In genomic region chr12:25769076-25769945, GRCh38 we compare ENCODE assay signal across 15 cellular contexts.
DNase-seq lines count a peak whose midpoint lies in the region; ATAC-seq, FAIRE-seq and TF ChIP-seq lines count a peak whose summit lies in the region.
"Had no signal": no experiment of that assay in that cellular context is flagged by ENCODE, and none has a peak within 500 bp of the region (broad histone marks: within the 10 kb centered on the region; RNA-seq: fewer than 3 reads in every experiment).

No MANE protein-coding gene starts in this region.

- TF ChIP-seq CTCF in HEK293 (tag by site-specific recombination; IDR thresholded peaks at IDR 0.05), result no peak
- TF ChIP-seq CTCF in fibroblast of mammary gland (conservative IDR thresholded peaks at IDR 0.05; ENCODE audit: control insufficient read depth, insufficient read depth, low read depth, low read length), result no peak
- TF ChIP-seq CTCF in gastrocnemius medialis (IDR thresholded peaks at IDR 0.05 in 4 of 5, conservative IDR thresholded peaks at IDR 0.05 in 1 of 5), result no peak
- TF ChIP-seq CTCF in lower lobe of right lung (IDR thresholded peaks at IDR 0.05), result no peak

- H3K27ac Mint-ChIP-seq in effector memory CD8-positive, alpha-beta T cell, result no peak overlapping the region
- H3K27ac Mint-ChIP-seq: activated naive CD8-positive, alpha-beta T cell treated with anti-CD3 and anti-CD28 coated beads, Interleukin-2, amount 10 ng/mL, durations not matched to agents 7 days and 5 days had no signal

- intact Hi-C loops in gastrocnemius medialis (cut with DNase I; ENCODE audit: low total_unique reads), result no loop called here
- intact Hi-C loops in lower lobe of right lung (cut with DNase I), result no loop called here

- H3K27me3 ChIP-seq in small intestine (ENCODE audit: control insufficient read depth in 2 of 2, insufficient read depth in 2 of 2, low read length in 2 of 2), result no peaks in the 10 kb centered on the region
- H3K27me3 ChIP-seq in gastrocnemius medialis, result no peaks in the 10 kb centered on the region
- no peaks in the 10 kb centered on the region for H3K27me3 ChIP-seq in lower lobe of right lung (ENCODE audit: low read depth)
- H3K27me3 ChIP-seq: tibial nerve had no signal

- TF ChIP-seq POLR2A in gastrocnemius medialis (IDR thresholded peaks at IDR 0.05), result no peak

- H3K4me3 Mint-ChIP-seq in effector memory CD8-positive, alpha-beta T cell, result no peak overlapping the region
- H3K4me3 Mint-ChIP-seq: activated naive CD8-positive, alpha-beta T cell treated with anti-CD3 and anti-CD28 coated beads, Interleukin-2, amount 10 ng/mL, durations not matched to agents 7 days and 5 days had no signal

- H3K27me3 Mint-ChIP-seq in effector memory CD8-positive, alpha-beta T cell, result no peaks in the 10 kb centered on the region
- H3K27me3 Mint-ChIP-seq: activated naive CD8-positive, alpha-beta T cell treated with anti-CD3 and anti-CD28 coated beads, Interleukin-2, amount 10 ng/mL, durations not matched to agents 7 days and 5 days had no signal

- WGBS in small intestine, 3 donors, result 50 to 72% (median 61%) methylated on average over 6 of the region's 6 CpGs

- peaks cover 6% of the 10 kb centered on the region for H3K4me1 ChIP-seq in HEK293 (ENCODE audit: control insufficient read depth, insufficient read depth, low read length)
- H3K4me1 ChIP-seq in small intestine (ENCODE audit: control insufficient read depth in 2 of 2, insufficient read depth in 1 of 2, low read depth in 1 of 2, low read length in 1 of 2), result no peaks in the 10 kb centered on the region
- H3K4me1 ChIP-seq in gastrocnemius medialis, result no peaks in the 10 kb centered on the region
- no peaks in the 10 kb centered on the region for H3K4me1 ChIP-seq in lower lobe of right lung

- H3K36me3 ChIP-seq in HEK293 (ENCODE audit: control insufficient read depth in 2 of 2, insufficient read depth in 1 of 2, low read length in 2 of 2) (no peaks in the 10 kb centered on the region), small intestine (ENCODE audit: control insufficient read depth in 2 of 2, insufficient read depth in 2 of 2, low read length in 2 of 2) (no peaks in the 10 kb centered on the region), gastrocnemius medialis (no peaks in the 10 kb centered on the region), lower lobe of right lung (no peaks in the 10 kb centered on the region)
- H3K36me3 ChIP-seq: tibial nerve had no signal

- CTCF ChIA-PET in HEK293 (lab: Yijun Ruan, JAX), result interaction anchor here (0.6 to 1.3 kb wide), 5 partner anchors 10 to 873 kb away, joined by 3 to 4 read pairs (median 3); no protein-coding TSS in a partner anchor

- peaks cover 3% of the 10 kb centered on the region for H3K36me3 Mint-ChIP-seq in effector memory CD8-positive, alpha-beta T cell (ENCODE audit: insufficient read depth)
- H3K36me3 Mint-ChIP-seq: activated naive CD8-positive, alpha-beta T cell treated with anti-CD3 and anti-CD28 coated beads, Interleukin-2, amount 10 ng/mL, durations not matched to agents 7 days and 5 days had no signal

- H3K27ac ChIP-seq in HEK293 (ENCODE audit: extremely low read depth, low read depth, low read length) (no peak overlapping the region), small intestine (ENCODE audit: low read depth in 1 of 2, low read length in 1 of 2) (no peak overlapping the region), gastrocnemius medialis (no peak overlapping the region), lower lobe of right lung (no peak overlapping the region)
- H3K27ac ChIP-seq: SK-N-MC, tibial nerve had no signal

- H3K4me1 Mint-ChIP-seq in effector memory CD8-positive, alpha-beta T cell (ENCODE audit: low read depth in 2 of 2), result no peaks in the 10 kb centered on the region
- H3K4me1 Mint-ChIP-seq: activated naive CD8-positive, alpha-beta T cell treated with anti-CD3 and anti-CD28 coated beads, Interleukin-2, amount 10 ng/mL, durations not matched to agents 7 days and 5 days had no signal

- H3K4me3 ChIP-seq in HEK293 (ENCODE audit: low read depth, low read length) (no peak overlapping the region), fibroblast of mammary gland (ENCODE audit: control insufficient read depth, low read depth, low read length) (no peak overlapping the region), small intestine (ENCODE audit: low read depth in 1 of 2, low read length in 2 of 2) (no peak overlapping the region), gastrocnemius medialis (no peak overlapping the region), lower lobe of right lung (no peak overlapping the region)
- H3K4me3 ChIP-seq: SK-N-MC, tibial nerve had no signal

- no peaks in the 10 kb centered on the region for H3K9me3 ChIP-seq in HEK293 (ENCODE audit: control insufficient read depth, insufficient read depth, low read depth, low read length)
- no peaks in the 10 kb centered on the region for H3K9me3 ChIP-seq in small intestine (ENCODE audit: control insufficient read depth, low read depth)
- H3K9me3 ChIP-seq in gastrocnemius medialis, result no peaks in the 10 kb centered on the region
- no peaks in the 10 kb centered on the region for H3K9me3 ChIP-seq in lower lobe of right lung
- H3K9me3 ChIP-seq: tibial nerve had no signal

- FAIRE-seq in small intestine (lab: Jason Lieb, UNC), result no peak

- peak; percentile 36 for DNase-seq in SW480 (ENCODE audit: low spot score)
- DNase-seq in fibroblast of mammary gland (ENCODE audit: low read depth), result peak; percentile 90
- peak; percentile 3 for DNase-seq in small intestine
- DNase-seq in gastrocnemius medialis, result no peak
- DNase-seq in lower lobe of right lung, result no peak
- DNase-seq in effector memory CD8-positive, alpha-beta T cell, result no peak
- DNase-seq: activated naive CD8-positive, alpha-beta T cell treated with anti-CD3 and anti-CD28 coated beads, Interleukin-2, amount 10 ng/mL, durations not matched to agents 7 days and 5 days; DND-41; left ventricle myocardium superior; MM.1S; NCI-H69 had no signal

- POLR2A ChIA-PET in HEK293 (lab: Yijun Ruan, JAX), result no interaction called here

- H3K9me3 Mint-ChIP-seq in effector memory CD8-positive, alpha-beta T cell, result no peaks in the 10 kb centered on the region
- H3K9me3 Mint-ChIP-seq: activated naive CD8-positive, alpha-beta T cell treated with anti-CD3 and anti-CD28 coated beads, Interleukin-2, amount 10 ng/mL, durations not matched to agents 7 days and 5 days had no signal

- in situ Hi-C loops in gastrocnemius medialis (cut with MboI; ENCODE audit: low sequenced_read_pairs in 4 of 4), result no loop called here

- no peak for ATAC-seq in gastrocnemius medialis
- no peak for ATAC-seq in lower lobe of right lung
- ATAC-seq in GM19455 (IDR thresholded peaks at IDR 0.05; ENCODE audit: unreplicated experiment), result no peak
- ATAC-seq in effector memory CD8-positive, alpha-beta T cell (replicated peaks), result no peak
- ATAC-seq: left ventricle myocardium superior had no signal

TF ChIP-seq in HEK293, 187 proteins besides CTCF, POLR2A, EP300 and RAD21:
- TF ChIP-seq MZF1 (tag by site-specific recombination; IDR thresholded peaks at IDR 0.05; ENCODE audit: borderline replicate concordance), result peak; percentile 39; the same call in 1 of the 2 replicates
- no peak for TF ChIP-seq ZNF202 (tag by site-specific recombination; IDR thresholded peaks at IDR 0.05; ENCODE audit: borderline replicate concordance)
- TF ChIP-seq ZNF664 (tag by site-specific recombination; IDR thresholded peaks at IDR 0.05), result peak; percentile 62; the same call in 1 of the 2 replicates
- no peak for TF ChIP-seq ZNF704 (tag by site-specific recombination; IDR thresholded peaks at IDR 0.05)
- TF ChIP-seq ZNF121 (tag by site-specific recombination; IDR thresholded peaks at IDR 0.05), result no peak

Comparison
In these comparisons a context has a peak if more than half of its experiments do, and no peak if none do; other contexts are left out.
1. DNase-seq: peak in SW480 (single experiment), fibroblast of mammary gland (single experiment) and small intestine (single experiment); none in gastrocnemius medialis (0 of 2), lower lobe of right lung (single experiment) and effector memory CD8-positive, alpha-beta T cell (0 of 3).